In genomic region chr6:43265564-43265963, GRCh38 we compare ENCODE assay signal across 1 cellular context.
TF ChIP-seq lines count a peak whose summit lies in the region.

No MANE protein-coding gene starts in this region.

TF ChIP-seq in HepG2, 621 proteins besides CTCF, POLR2A, EP300 and RAD21 (continued from another document and continues in another):
- TF ChIP-seq BCL3 (CRISPR knock-in tag; IDR thresholded peaks at IDR 0.05), result no peak
- TF ChIP-seq HOXA5 (CRISPR knock-in tag; IDR thresholded peaks at IDR 0.05), result no peak
- no peak for TF ChIP-seq ZNF234 (CRISPR knock-in tag; conservative IDR thresholded peaks at IDR 0.05)
- no peak; the same call in 1 of the 2 replicates for TF ChIP-seq MXD3 (CRISPR knock-in tag; IDR thresholded peaks at IDR 0.05)
- TF ChIP-seq SATB2 (CRISPR knock-in tag; IDR thresholded peaks at IDR 0.05), result no peak
- no peak for TF ChIP-seq ZBTB44 (CRISPR knock-in tag; IDR thresholded peaks at IDR 0.05)
- no peak for TF ChIP-seq ADNP (CRISPR knock-in tag; IDR thresholded peaks at IDR 0.05)
- TF ChIP-seq ZNF296 (CRISPR knock-in tag; conservative IDR thresholded peaks at IDR 0.05), result no peak
- no peak for TF ChIP-seq ZNF546 (CRISPR knock-in tag; conservative IDR thresholded peaks at IDR 0.05)
- no peak for TF ChIP-seq SP5 (CRISPR knock-in tag; IDR thresholded peaks at IDR 0.05; ENCODE audit: borderline replicate concordance, low read depth)
- TF ChIP-seq ARHGAP35 (CRISPR knock-in tag; IDR thresholded peaks at IDR 0.05; ENCODE audit: borderline replicate concordance), result no peak
- TF ChIP-seq HDAC2 (CRISPR knock-in tag; IDR thresholded peaks at IDR 0.05), result peak; percentile 70; the same call in 1 of the 2 replicates
- TF ChIP-seq NCOR1 (IDR thresholded peaks at IDR 0.05; ENCODE audit: borderline replicate concordance, low read length), result no peak; the same call in 1 of the 2 replicates
- no peak for TF ChIP-seq ZNF17 (CRISPR knock-in tag; IDR thresholded peaks at IDR 0.05)
- no peak for TF ChIP-seq E2F5 (CRISPR knock-in tag; conservative IDR thresholded peaks at IDR 0.05)
- TF ChIP-seq ZNF879 (CRISPR knock-in tag; IDR thresholded peaks at IDR 0.05), result no peak
- TF ChIP-seq NFIB (CRISPR knock-in tag; IDR thresholded peaks at IDR 0.05; ENCODE audit: borderline replicate concordance), result no peak
- no peak for TF ChIP-seq ZMYM4 (CRISPR knock-in tag; IDR thresholded peaks at IDR 0.05)
- no peak for TF ChIP-seq ZBTB39 (CRISPR knock-in tag; IDR thresholded peaks at IDR 0.05)
- TF ChIP-seq POGZ (CRISPR knock-in tag; IDR thresholded peaks at IDR 0.05), result 0 out of 2 replicates have a peak, but pooled peaks have one; percentile 14
- TF ChIP-seq PRDM4 (CRISPR knock-in tag; IDR thresholded peaks at IDR 0.05; ENCODE audit: borderline replicate concordance), result no peak
- no peak for TF ChIP-seq BRD4 (CRISPR knock-in tag; IDR thresholded peaks at IDR 0.05)
- no peak for TF ChIP-seq REPIN1 (CRISPR knock-in tag; IDR thresholded peaks at IDR 0.05; ENCODE audit: borderline replicate concordance, low read depth)
- TF ChIP-seq TBL1XR1 (IDR thresholded peaks at IDR 0.05; ENCODE audit: borderline replicate concordance, low read length, partially characterized antibody), result no peak
- no peak for TF ChIP-seq CC2D1A (CRISPR knock-in tag; IDR thresholded peaks at IDR 0.05)
- TF ChIP-seq TRIM24 (CRISPR knock-in tag; IDR thresholded peaks at IDR 0.05), result no peak
- TF ChIP-seq SNAPC5 (CRISPR knock-in tag; IDR thresholded peaks at IDR 0.05; ENCODE audit: borderline replicate concordance), result no peak
- TF ChIP-seq NR2F6 (IDR thresholded peaks at IDR 0.05), result no peak
- peak; percentile 43; the same call in 1 of the 2 replicates for TF ChIP-seq NR2F6 (CRISPR knock-in tag; IDR thresholded peaks at IDR 0.05)
- no peak for TF ChIP-seq JUN (CRISPR knock-in tag; IDR thresholded peaks at IDR 0.05)
- no peak for TF ChIP-seq ZC3H4 (CRISPR knock-in tag; IDR thresholded peaks at IDR 0.05; ENCODE audit: borderline replicate concordance)
- no peak for TF ChIP-seq ATF3 (CRISPR knock-in tag; IDR thresholded peaks at IDR 0.05)
- no peak for TF ChIP-seq JDP2 (CRISPR knock-in tag; IDR thresholded peaks at IDR 0.05; ENCODE audit: borderline replicate concordance)
- TF ChIP-seq NFRKB (IDR thresholded peaks at IDR 0.05), result no peak
- peak; percentile 32; the same call in 1 of the 2 replicates for TF ChIP-seq KDM1A (CRISPR knock-in tag; IDR thresholded peaks at IDR 0.05)
- no peak for TF ChIP-seq ZNF772 (CRISPR knock-in tag; IDR thresholded peaks at IDR 0.05)
- TF ChIP-seq ZNF383 (CRISPR knock-in tag; IDR thresholded peaks at IDR 0.05; ENCODE audit: borderline replicate concordance), result no peak
- TF ChIP-seq ZHX1 (CRISPR knock-in tag; IDR thresholded peaks at IDR 0.05; ENCODE audit: low read depth), result no peak
- TF ChIP-seq ZNF33B (CRISPR knock-in tag; IDR thresholded peaks at IDR 0.05), result no peak
- TF ChIP-seq KDM4B (CRISPR knock-in tag; IDR thresholded peaks at IDR 0.05), result no peak
- TF ChIP-seq FOXP4 (CRISPR knock-in tag; IDR thresholded peaks at IDR 0.05), result no peak
- no peak for TF ChIP-seq ZNF10 (CRISPR knock-in tag; IDR thresholded peaks at IDR 0.05; ENCODE audit: borderline replicate concordance, low read depth)
- TF ChIP-seq ZNF576 (CRISPR knock-in tag; IDR thresholded peaks at IDR 0.05), result no peak
- no peak for TF ChIP-seq NPAS2 (CRISPR knock-in tag; IDR thresholded peaks at IDR 0.05; ENCODE audit: borderline replicate concordance)
- TF ChIP-seq BCLAF1 (IDR thresholded peaks at IDR 0.05), result no peak
- no peak for TF ChIP-seq ZNF83 (CRISPR knock-in tag; IDR thresholded peaks at IDR 0.05; ENCODE audit: borderline replicate concordance)
- TF ChIP-seq FOSL2 (CRISPR knock-in tag; IDR thresholded peaks at IDR 0.05), result peak; percentile 63
- TF ChIP-seq IKZF5 (CRISPR knock-in tag; IDR thresholded peaks at IDR 0.05), result peak; percentile 55; the same call in 1 of the 2 replicates
- no peak for TF ChIP-seq ZNF331 (CRISPR knock-in tag; IDR thresholded peaks at IDR 0.05)
